Comparison of ENCODE assay signal across 9 cellular contexts in the genomic region with DNA sequence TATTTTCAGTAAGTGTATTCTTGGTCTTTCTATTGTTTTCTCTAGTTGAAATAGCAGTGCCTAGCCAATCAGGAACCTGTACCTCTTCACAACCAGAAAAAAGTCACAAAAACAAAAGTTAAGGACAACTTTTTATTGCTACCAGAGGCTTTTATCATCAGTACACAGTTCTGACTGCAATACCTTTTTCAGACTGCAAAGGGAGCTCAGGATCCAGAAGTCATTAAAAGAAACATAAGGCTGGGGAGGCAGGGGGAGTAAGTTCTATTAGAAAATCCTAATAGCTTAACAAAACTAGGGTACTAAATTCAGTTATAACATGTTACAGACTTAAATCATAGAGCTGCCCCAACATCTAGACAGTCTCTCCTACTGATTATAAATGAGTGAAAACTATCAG. TPM values are rescaled to one million over a fixed set of nuclear protein-coding genes. Genes with fewer than 3 reads are reported as not detected.
DNase-seq lines count a peak whose midpoint lies in the region; ATAC-seq and TF ChIP-seq lines count a peak whose summit lies in the region.
"Had no signal": no experiment of that assay in that cellular context is flagged by ENCODE, and none has a peak within 500 bp of the region (broad histone marks: within the 10 kb centered on the region; RNA-seq: fewer than 3 reads in every experiment).

No MANE protein-coding gene starts in this region.

- DNase-seq in NB4 (ENCODE audit: low read depth) (no peak), endodermal cell (no peak), prostate gland (ENCODE audit: low spot score) (no peak), activated gamma-delta T cell treated with Interleukin-2 at 50 U/mL for 16 hours (no peak)
- no peak for DNase-seq in stimulated activated effector memory CD8-positive, alpha-beta T cell treated with anti-CD3 and anti-CD28 coated beads, Interleukin-12 subunit alpha, Interleukin-12 subunit beta, amount 100 ng/mL, for 72 hours (ENCODE audit: low spot score in 2 of 2)
- DNase-seq: NCI-H1930; stimulated activated naive CD8-positive, alpha-beta T cell treated with anti-CD3 and anti-CD28 coated beads, Interleukin-15, amount 100 ng/mL, for 72 hours had no signal

- no peak overlapping the region for H3K4me3 Mint-ChIP-seq in endodermal cell
- no peak overlapping the region for H3K4me3 Mint-ChIP-seq in stimulated activated effector memory CD8-positive, alpha-beta T cell treated with anti-CD3 and anti-CD28 coated beads, Interleukin-12 subunit alpha, Interleukin-12 subunit beta, amount 100 ng/mL, for 72 hours
- H3K4me3 Mint-ChIP-seq: stimulated activated naive CD8-positive, alpha-beta T cell treated with anti-CD3 and anti-CD28 coated beads, Interleukin-15, amount 100 ng/mL, for 72 hours had no signal

- H3K36me3 Mint-ChIP-seq in endodermal cell (ENCODE audit: low read depth), result peaks cover 45% of the 10 kb centered on the region
- H3K36me3 Mint-ChIP-seq in stimulated activated effector memory CD8-positive, alpha-beta T cell treated with anti-CD3 and anti-CD28 coated beads, Interleukin-12 subunit alpha, Interleukin-12 subunit beta, amount 100 ng/mL, for 72 hours, result peaks cover 86% of the 10 kb centered on the region

- no peaks in the 10 kb centered on the region for H3K4me1 ChIP-seq in endodermal cell (ENCODE audit: control insufficient read depth, insufficient read depth, low read length)
- H3K4me1 ChIP-seq in prostate gland (replicated peaks), result no peaks in the 10 kb centered on the region

- no peak overlapping the region for H3K27ac Mint-ChIP-seq in endodermal cell
- H3K27ac Mint-ChIP-seq in stimulated activated effector memory CD8-positive, alpha-beta T cell treated with anti-CD3 and anti-CD28 coated beads, Interleukin-12 subunit alpha, Interleukin-12 subunit beta, amount 100 ng/mL, for 72 hours, result no peak overlapping the region
- H3K27ac Mint-ChIP-seq: stimulated activated naive CD8-positive, alpha-beta T cell treated with anti-CD3 and anti-CD28 coated beads, Interleukin-15, amount 100 ng/mL, for 72 hours had no signal

- H3K27me3 ChIP-seq in endodermal cell (ENCODE audit: control insufficient read depth, insufficient read depth, low read length, poor library complexity, severe bottlenecking), result no peaks in the 10 kb centered on the region
- H3K27me3 ChIP-seq in prostate gland (replicated peaks; ENCODE audit: insufficient read depth), result no peaks in the 10 kb centered on the region

- H3K9me3 Mint-ChIP-seq in endodermal cell, result no peaks in the 10 kb centered on the region
- H3K9me3 Mint-ChIP-seq in stimulated activated effector memory CD8-positive, alpha-beta T cell treated with anti-CD3 and anti-CD28 coated beads, Interleukin-12 subunit alpha, Interleukin-12 subunit beta, amount 100 ng/mL, for 72 hours, result no peaks in the 10 kb centered on the region
- H3K9me3 Mint-ChIP-seq: stimulated activated naive CD8-positive, alpha-beta T cell treated with anti-CD3 and anti-CD28 coated beads, Interleukin-15, amount 100 ng/mL, for 72 hours had no signal

- 0 out of 2 replicates have a peak, but pooled peaks have one; percentile 9 for TF ChIP-seq CTCF in GM12875 (IDR thresholded peaks at IDR 0.05; ENCODE audit: borderline replicate concordance, insufficient read depth, low read depth, low read length)
- peak; percentile 16 for TF ChIP-seq CTCF in NB4 (IDR thresholded peaks at IDR 0.05; ENCODE audit: low read depth, low read length)
- peak; percentile 62 for TF ChIP-seq CTCF in endodermal cell (conservative IDR thresholded peaks at IDR 0.05)
- TF ChIP-seq CTCF in prostate gland (IDR thresholded peaks at IDR 0.05), result peak in 3 of 4 experiments; percentile 31 to 35 (median 35)

- H3K4me1 Mint-ChIP-seq in endodermal cell, result peaks cover 8% of the 10 kb centered on the region
- H3K4me1 Mint-ChIP-seq in stimulated activated effector memory CD8-positive, alpha-beta T cell treated with anti-CD3 and anti-CD28 coated beads, Interleukin-12 subunit alpha, Interleukin-12 subunit beta, amount 100 ng/mL, for 72 hours, result peaks cover 18% of the 10 kb centered on the region

- H3K36me3 ChIP-seq in endodermal cell (ENCODE audit: control insufficient read depth, insufficient read depth, low read length) (peaks cover 63% of the 10 kb centered on the region), prostate gland (no peaks in the 10 kb centered on the region)

- no peak for ATAC-seq in stimulated activated effector memory CD8-positive, alpha-beta T cell treated with anti-CD3 and anti-CD28 coated beads, Interleukin-12 subunit alpha, Interleukin-12 subunit beta, amount 100 ng/mL, for 72 hours
- no peak for ATAC-seq in GM18502 (IDR thresholded peaks at IDR 0.05; ENCODE audit: poor library complexity, unreplicated experiment)
- ATAC-seq: stimulated activated naive CD8-positive, alpha-beta T cell treated with anti-CD3 and anti-CD28 coated beads, Interleukin-15, amount 100 ng/mL, for 72 hours had no signal

- no peaks in the 10 kb centered on the region for H3K27me3 Mint-ChIP-seq in endodermal cell (ENCODE audit: insufficient read depth)
- H3K27me3 Mint-ChIP-seq: stimulated activated naive CD8-positive, alpha-beta T cell treated with anti-CD3 and anti-CD28 coated beads, Interleukin-15, amount 100 ng/mL, for 72 hours had no signal

- no peak overlapping the region for H3K27ac ChIP-seq in endodermal cell (ENCODE audit: low read depth, low read length)
- H3K27ac ChIP-seq in prostate gland, result no peak overlapping the region

- TF ChIP-seq POLR2A in NB4 (IDR thresholded peaks at IDR 0.05; ENCODE audit: extremely low read depth, insufficient read length) (no peak), prostate gland (IDR thresholded peaks at IDR 0.05) (no peak)

- intact Hi-C loops in prostate gland (cut with DNase I), result loop anchor here (5.0 to 10.0 kb wide), 2 partner anchors 92 to 155 kb away; no protein-coding TSS in a partner anchor

- H3K4me3 ChIP-seq in GM12875 (ENCODE audit: low read depth, low read length) (no peak overlapping the region), NB4 (ENCODE audit: low read depth, low read length) (no peak overlapping the region), endodermal cell (ENCODE audit: low read length) (no peak overlapping the region), prostate gland (no peak overlapping the region)

- no peaks in the 10 kb centered on the region for H3K9me3 ChIP-seq in endodermal cell (ENCODE audit: control insufficient read depth, low read length)
- no peaks in the 10 kb centered on the region for H3K9me3 ChIP-seq in prostate gland

- H3K9ac ChIP-seq in endodermal cell (ENCODE audit: extremely low read depth, low read length, poor library complexity, severe bottlenecking), result no peak overlapping the region

RNA-seq across cellular contexts. Expression of a gene that starts 28.8 kb away (rescaled TPM):
- total RNA-seq in endodermal cell (100 to 1,000 TPM; 283 to 302 TPM), prostate gland (100 to 1,000 TPM; 274 to 367 TPM)
- polyA plus RNA-seq in endodermal cell (2013, experiment 1 of 2), result 351 TPM
- polyA plus RNA-seq in endodermal cell (2013, experiment 2 of 2), result 330 TPM

Comparison
In these comparisons a context has a peak if more than half of its experiments do, and no peak if none do; other contexts are left out.
1. CTCF ChIP-seq: peak in every context shown above with its lines; median percentile 62 in endodermal cell; 35 in prostate gland; 16 in NB4; 9 in GM12875.